Comparison of ENCODE assay signal across 13 cellular contexts in genomic region chr1:63787270-63787669, GRCh38. TPM values are rescaled to one million over a fixed set of nuclear protein-coding genes. Genes with fewer than 3 reads are reported as not detected.
DNase-seq lines count a peak whose midpoint lies in the region; ATAC-seq, FAIRE-seq and TF ChIP-seq lines count a peak whose summit lies in the region.
"Not testable (repeated sequence)": the region's sequence is repeated elsewhere in the genome, so short reads cannot be mapped to it uniquely, and the experiment has no call there.
"Had no signal": no experiment of that assay in that cellular context is flagged by ENCODE, and none has a peak within 500 bp of the region (broad histone marks: within the 10 kb centered on the region; RNA-seq: fewer than 3 reads in every experiment).

No MANE protein-coding gene starts in this region.

- not testable (repeated sequence) for H3K27me3 ChIP-seq in H9 (ENCODE audit: insufficient read depth, low read length); H1 (replicated peaks in 1 of 4; ENCODE audit: control insufficient read depth in 3 of 4, extremely low read depth in 1 of 4, insufficient read depth in 3 of 4, low read length in 3 of 4)

- DNase-seq in H9; SK-N-MC (ENCODE audit: low read depth, low spot score); WTC11 (ENCODE audit: low spot score); H1 (ENCODE audit: low read depth in 1 of 2, low spot score in 2 of 2); glutamatergic neuron; nephron progenitor cell; progenitor cell of endocrine pancreas (ENCODE audit: low spot score, unreplicated experiment): not testable (repeated sequence)

- not testable (repeated sequence) for H3K9ac ChIP-seq in H9 (ENCODE audit: extremely low read depth, insufficient read length, low read length); SK-N-MC (ENCODE audit: insufficient read length)
- peak overlapping the region in 1 of 4 experiments; percentile 25; a peak in 1 of 7 replicates for H3K9ac ChIP-seq in H1 (replicated peaks in 1 of 4; ENCODE audit: extremely low read depth in 1 of 4, low read depth in 3 of 4, low read length in 3 of 4)

- H3K79me2 ChIP-seq in H9 (ENCODE audit: insufficient read depth, low read length) (peaks cover 38% of the 10 kb centered on the region; the same call in 1 of the 2 replicates), H1 (ENCODE audit: control insufficient read depth in 1 of 2, insufficient read depth in 2 of 2, low read length in 2 of 2) (peaks cover 34 to 86% of the 10 kb centered on the region in 2 experiments)

- not testable (repeated sequence) for H3K9me3 Mint-ChIP-seq in H9; WTC11; glutamatergic neuron (ENCODE audit: unreplicated experiment); nephron progenitor cell; progenitor cell of endocrine pancreas (ENCODE audit: low read depth)

- POLR2A ChIA-PET in WTC11 (lab: Charles Lee) = not testable (repeated sequence)
- POLR2A ChIA-PET in H1 (lab: Charles Lee; ENCODE audit: partially characterized antibody) = interaction anchor here (0.7 to 1.0 kb wide), 2 partner anchors 10 to 298 kb away, joined by 3 read pairs; no protein-coding TSS in a partner anchor

- H3K4me1 ChIP-seq in H9 (ENCODE audit: insufficient read depth, low read length) (peaks cover 58% of the 10 kb centered on the region), H1 (replicated peaks in 1 of 4; ENCODE audit: control insufficient read depth in 3 of 4, insufficient read depth in 4 of 4, low read length in 3 of 4) (peaks cover 41 to 74% (median 63%) of the 10 kb centered on the region in 4 experiments)

- TF ChIP-seq RAD21 in H1 (IDR thresholded peaks at IDR 0.05 in 1 of 2, conservative IDR thresholded peaks at IDR 0.05 in 1 of 2; ENCODE audit: low read depth in 2 of 2, low read length in 2 of 2) = not testable (repeated sequence)

- H2AFZ ChIP-seq in H9 (ENCODE audit: low read length); H1 (ENCODE audit: low read length): not testable (repeated sequence)

- not testable (repeated sequence) for H2BK12ac ChIP-seq in H9 (ENCODE audit: insufficient read length, low read depth, low read length)
- 0 out of 2 replicates have a peak overlapping the region, but pooled peaks have one; percentile 13 for H2BK12ac ChIP-seq in H1 (ENCODE audit: low read depth, low read length)

- H3K14ac ChIP-seq in H9 (ENCODE audit: insufficient read depth, low read length); H1 (ENCODE audit: insufficient read length): not testable (repeated sequence)

- peak overlapping the region; percentile 29; the same call in 1 of the 2 replicates for H3K4me3 ChIP-seq in SK-N-MC
- not testable (repeated sequence) for H3K4me3 ChIP-seq in H1 (ENCODE audit: extremely low read depth in 1 of 4, insufficient read depth in 2 of 4, low read depth in 3 of 4, low read length in 4 of 4)

- not testable (repeated sequence) for H4K91ac ChIP-seq in H9 (ENCODE audit: insufficient read length, low read depth, low read length); H1 (replicated peaks; ENCODE audit: insufficient read length, low read length)

- H4K8ac ChIP-seq in H9 (replicated peaks; ENCODE audit: insufficient read length, low read depth, low read length); H1 (ENCODE audit: extremely low read depth, insufficient read depth, low read length): not testable (repeated sequence)

- H3K23me2 ChIP-seq in H9 (ENCODE audit: insufficient read length, low read depth, low read length, poor library complexity, severe bottlenecking); H1 (ENCODE audit: low read depth, low read length): not testable (repeated sequence)

- H3K27ac Mint-ChIP-seq in H9 = peak overlapping the region in 2 of 3 experiments; percentile 30 to 88; a peak in 5 of 7 replicates
- H3K27ac Mint-ChIP-seq in WTC11 = peak overlapping the region; percentile 75
- peak overlapping the region; percentile 69 for H3K27ac Mint-ChIP-seq in glutamatergic neuron (ENCODE audit: unreplicated experiment)
- peak overlapping the region; percentile 78 for H3K27ac Mint-ChIP-seq in nephron progenitor cell
- H3K27ac Mint-ChIP-seq in progenitor cell of endocrine pancreas = peak overlapping the region; percentile 78

- not testable (repeated sequence) for H3K9me3 ChIP-seq in H9 (ENCODE audit: control insufficient read depth, low read depth, low read length); SK-N-MC (ENCODE audit: low read depth, low read length); H1 (ENCODE audit: insufficient read depth in 2 of 2, low read depth in 1 of 2, low read length in 1 of 2)

- not testable (repeated sequence) for TF ChIP-seq CTCF in C4-2B (conservative IDR thresholded peaks at IDR 0.05); H9 (conservative IDR thresholded peaks at IDR 0.05); WTC11 (IDR thresholded peaks at IDR 0.05); H1 (IDR thresholded peaks at IDR 0.05; ENCODE audit: control extremely low read depth in 1 of 3, insufficient read depth in 1 of 3, low read depth in 1 of 3, low read length in 3 of 3); glutamatergic neuron (IDR thresholded peaks at IDR 0.05; ENCODE audit: partially characterized antibody, unreplicated experiment); nephron progenitor cell (IDR thresholded peaks at IDR 0.05); progenitor cell of endocrine pancreas (IDR thresholded peaks at IDR 0.05; ENCODE audit: unreplicated experiment)

- not testable (repeated sequence) for ATAC-seq in WTC11

- not testable (repeated sequence) for H2BK15ac ChIP-seq in H9 (ENCODE audit: low read depth, low read length); H1 (ENCODE audit: low read length)

- TF ChIP-seq EP300 in H1 (IDR thresholded peaks at IDR 0.05; ENCODE audit: borderline replicate concordance in 1 of 2, low read depth in 2 of 2, low read length in 2 of 2) = not testable (repeated sequence)

- not testable (repeated sequence) for H2BK5ac ChIP-seq in H9 (ENCODE audit: insufficient read length, low read length)
- 0 out of 2 replicates have a peak overlapping the region, but pooled peaks have one; percentile 53 for H2BK5ac ChIP-seq in H1 (ENCODE audit: low read depth, low read length)

- not testable (repeated sequence) for TF ChIP-seq POLR2A in H1 (IDR thresholded peaks at IDR 0.05; ENCODE audit: control extremely low read depth in 1 of 2, low read depth in 2 of 2, low read length in 2 of 2)

- H3K27ac ChIP-seq in C4-2B (peak overlapping the region; percentile 32; the same call in 1 of the 2 replicates), SK-N-MC (peak overlapping the region; percentile 91)
- not testable (repeated sequence) for H3K27ac ChIP-seq in H9 (ENCODE audit: insufficient read length, low read depth, low read length); H1 (ENCODE audit: low read depth, low read length)

- H3K4me3 Mint-ChIP-seq in H9 (peak overlapping the region in 1 of 2 experiments; percentile 36; a peak in 3 of 5 replicates), WTC11 (peak overlapping the region; percentile 18; the same call in 1 of the 2 replicates)
- not testable (repeated sequence) for H3K4me3 Mint-ChIP-seq in glutamatergic neuron (ENCODE audit: unreplicated experiment); nephron progenitor cell; progenitor cell of endocrine pancreas (ENCODE audit: low read depth)

- H4K20me1 ChIP-seq in H9 (ENCODE audit: control insufficient read depth, insufficient read depth, insufficient read length); H1 (replicated peaks in 1 of 2; ENCODE audit: control insufficient read depth in 1 of 2, insufficient read depth in 2 of 2, low read length in 2 of 2): not testable (repeated sequence)

- H3K36me3 Mint-ChIP-seq in H9 (ENCODE audit: insufficient read depth in 1 of 3, low read depth in 3 of 3) = peaks cover 4 to 28% (median 8%) of the 10 kb centered on the region in 3 experiments; a peak in 6 of 7 replicates
- not testable (repeated sequence) for H3K36me3 Mint-ChIP-seq in WTC11; glutamatergic neuron (ENCODE audit: unreplicated experiment); nephron progenitor cell (ENCODE audit: low read depth); progenitor cell of endocrine pancreas (ENCODE audit: insufficient read depth)

- H3K4me2 ChIP-seq in H9 (ENCODE audit: insufficient read depth, insufficient read length, low read length) = not testable (repeated sequence)
- peak overlapping the region in 1 of 2 experiments; percentile 26; a peak in 1 of 4 replicates for H3K4me2 ChIP-seq in H1 (ENCODE audit: insufficient read depth in 1 of 2, low read depth in 2 of 2, low read length in 2 of 2)

- FAIRE-seq in H1 (lab: Jason Lieb, UNC) = not testable (repeated sequence)

- not testable (repeated sequence) for H3K56ac ChIP-seq in H9 (ENCODE audit: insufficient read length, low read depth, low read length); H1 (replicated peaks; ENCODE audit: insufficient read length, low read depth, low read length)

- H3T11ph ChIP-seq in H9 (ENCODE audit: low read length) = not testable (repeated sequence)

- CTCF ChIA-PET in WTC11 (lab: Charles Lee) = interaction anchor here (1.5 kb wide), 1 partner anchor 131 kb away, joined by 3 read pairs; no protein-coding TSS in a partner anchor
- CTCF ChIA-PET in H1 (lab: Charles Lee; ENCODE audit: partially characterized antibody) = interaction anchor here (0.7 to 2.1 kb wide), 2 partner anchors 127 to 149 kb away, joined by 3 to 5 read pairs; no protein-coding TSS in a partner anchor

- H3K36me3 ChIP-seq in SK-N-MC (ENCODE audit: insufficient read depth, low read length); H1 (ENCODE audit: control insufficient read depth in 2 of 4, insufficient read depth in 4 of 4, low read length in 3 of 4): not testable (repeated sequence)

- not testable (repeated sequence) for H3K27me3 Mint-ChIP-seq in H9 (ENCODE audit: low read depth); WTC11 (ENCODE audit: low read depth); glutamatergic neuron (ENCODE audit: unreplicated experiment); nephron progenitor cell (ENCODE audit: low read depth, poor library complexity); progenitor cell of endocrine pancreas

- H3K79me1 ChIP-seq in H9 (ENCODE audit: insufficient read depth, low read depth, low read length, poor library complexity, severe bottlenecking) = not testable (repeated sequence)
- peaks cover 15% of the 10 kb centered on the region for H3K79me1 ChIP-seq in H1 (ENCODE audit: low read depth, low read length)

- H3K23ac ChIP-seq in H9 (ENCODE audit: insufficient read length, low read depth, low read length); H1 (ENCODE audit: insufficient read length): not testable (repeated sequence)

- H2AK5ac ChIP-seq in H9 (ENCODE audit: insufficient read length, low read length); H1 (ENCODE audit: low read depth, low read length): not testable (repeated sequence)

- not testable (repeated sequence) for H2BK20ac ChIP-seq in H9 (ENCODE audit: low read depth, low read length, poor library complexity, severe bottlenecking)
- 0 out of 2 replicates have a peak overlapping the region, but pooled peaks have one; percentile 63 for H2BK20ac ChIP-seq in H1 (ENCODE audit: low read length)

- not testable (repeated sequence) for H2BK120ac ChIP-seq in H9 (ENCODE audit: low read depth, low read length, poor library complexity, severe bottlenecking); H1 (replicated peaks; ENCODE audit: low read depth, low read length)

- H3K4ac ChIP-seq in H9 (ENCODE audit: low read depth, low read length); H1 (replicated peaks; ENCODE audit: insufficient read length, low read depth, low read length): not testable (repeated sequence)

- H3K4me1 Mint-ChIP-seq in H9 = peaks cover 91 to 94% of the 10 kb centered on the region in 2 experiments
- H3K4me1 Mint-ChIP-seq in WTC11 = peaks cover 92% of the 10 kb centered on the region
- H3K4me1 Mint-ChIP-seq in glutamatergic neuron (ENCODE audit: low read depth, unreplicated experiment) = peaks cover 47% of the 10 kb centered on the region
- peaks cover 37% of the 10 kb centered on the region for H3K4me1 Mint-ChIP-seq in nephron progenitor cell
- H3K4me1 Mint-ChIP-seq in progenitor cell of endocrine pancreas (ENCODE audit: low read depth) = peaks cover 58% of the 10 kb centered on the region

- WGBS in H9 (ENCODE audit: extremely low coverage, insufficient read length, low lambda C conversion rate) = no CpG with 5 or more reads among the region's 3 CpGs
- WGBS in H1 (ENCODE audit: extremely low coverage in 1 of 2, insufficient coverage in 1 of 2, insufficient read length in 1 of 2, insufficient replicate concordance in 2 of 2, low coverage in 1 of 2, low lambda C conversion rate in 2 of 2, missing lambda C conversion rate in 1 of 2), 2 experiments = 90% methylated on average over 3 of the region's 3 CpGs; no CpG with 5 or more reads in 1 of the 2 experiments

- H4K5ac ChIP-seq in H9 (ENCODE audit: insufficient read length, low read depth, low read length); H1 (ENCODE audit: insufficient read length, low read depth, low read length): not testable (repeated sequence)

- H3K18ac ChIP-seq in H9 (ENCODE audit: insufficient read length, low read depth, low read length) = not testable (repeated sequence)
- peak overlapping the region; percentile 55 for H3K18ac ChIP-seq in H1 (ENCODE audit: extremely low read depth, low read length)

RNA-seq across cellular contexts. Expression of gene ROR1, which starts 13.5 kb away (rescaled TPM):
- total RNA-seq in H9 (2021) (75.9 and 76.4 TPM in 2 replicates), WTC11 (2021) (54.6 to 56.3 TPM (median 55.2 TPM) in 3 replicates), glutamatergic neuron (ENCODE audit: unreplicated experiment) (11.3 TPM), progenitor cell of endocrine pancreas (61.3 and 63.8 TPM in 2 replicates)
- total RNA-seq in H1 (2021; fragmentation: NEBNext Ultra II Directional; extraction: Animal tissue kit (Norgen Biotek cat#: 25700)) = 70.3 and 73.6 TPM in 2 replicates
- polyA plus RNA-seq in H1 (2011; rRNA removed) = 27.5 and 33.6 TPM in 2 replicates
- polyA plus RNA-seq in H1 (2011; cell fraction: cytosol; rRNA removed) = 31.7 TPM
- 72.5 TPM for polyA plus RNA-seq in H1 (2011; cell fraction: nucleus; rRNA removed)
- polyA plus RNA-seq in H1 (2012, experiment 1 of 2) = 31.8 to 40.7 TPM (median 40.1 TPM) in 4 replicates
- 4.2 TPM for polyA plus RNA-seq in H1 (2012, experiment 2 of 2)
- polyA plus RNA-seq in H1 (2013, experiment 1 of 2) = 68.4 TPM
- polyA plus RNA-seq in H1 (2013, experiment 2 of 2) = 76.5 TPM
- polyA minus RNA-seq in H1 (2011; rRNA and poly(A)+ RNA removed) = 186 and 264 TPM in 2 replicates
- 54.3 TPM for polyA minus RNA-seq in H1 (2011; cell fraction: cytosol; rRNA and poly(A)+ RNA removed)
- 152 TPM for polyA minus RNA-seq in H1 (2011; cell fraction: nucleus; rRNA and poly(A)+ RNA removed)
- total RNA-seq: CD4-positive, alpha-beta memory T cell; CD4-positive, CD25-positive, alpha-beta regulatory T cell; CD8-positive, alpha-beta memory T cell; G401 had no signal
- polyA plus RNA-seq: CD14-positive monocyte; CD4-positive, alpha-beta memory T cell; CD4-positive, CD25-positive, alpha-beta regulatory T cell; CD8-positive, alpha-beta memory T cell had no signal
